In the genomic region with DNA sequence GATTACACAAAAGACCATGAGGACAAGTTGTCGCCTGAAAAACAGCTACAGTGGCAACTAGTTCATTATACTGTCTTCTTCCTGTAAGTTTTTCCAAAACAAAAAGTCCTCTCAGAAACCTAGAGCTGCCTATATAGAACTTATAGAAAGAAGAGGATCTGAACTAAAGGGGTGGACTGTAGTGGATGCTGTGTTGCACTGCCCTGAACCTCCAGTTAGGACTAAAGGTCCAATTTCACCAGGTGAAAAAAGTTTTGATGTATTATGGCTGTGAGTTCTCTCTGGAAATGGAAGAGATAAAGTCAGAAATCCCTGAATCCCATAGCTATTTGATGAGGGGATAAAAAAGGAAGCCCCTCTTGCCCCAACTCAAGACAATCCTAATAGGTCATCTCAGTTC, we compare ENCODE assay signal across 28 cellular contexts. TPM values are rescaled to one million over a fixed set of nuclear protein-coding genes. Genes with fewer than 3 reads are reported as not detected.
"Had no signal": no experiment of that assay in that cellular context is flagged by ENCODE, and none has a peak within 500 bp of the region (broad histone marks: within the 10 kb centered on the region; RNA-seq: fewer than 3 reads in every experiment).

No MANE protein-coding gene starts in this region.

- H3K4me1 ChIP-seq: colonic mucosa, esophagus muscularis mucosa, foreskin keratinocyte, gastrocnemius medialis, gastroesophageal sphincter, heart left ventricle, heart right ventricle had no signal

- H3K27me3 ChIP-seq: colonic mucosa, esophagus muscularis mucosa, esophagus squamous epithelium, foreskin keratinocyte, gastrocnemius medialis, gastroesophageal sphincter, heart left ventricle, heart right ventricle had no signal

- H3K9me3 ChIP-seq: colonic mucosa, gastrocnemius medialis had no signal

- H3K4me3 ChIP-seq: colonic mucosa, coronary artery, dorsolateral prefrontal cortex, esophagus muscularis mucosa, esophagus squamous epithelium, gastrocnemius medialis, gastroesophageal sphincter, heart left ventricle, heart right ventricle had no signal

- DNase-seq: colonic mucosa; cortex of kidney; dermis blood vessel endothelial cell; dorsolateral prefrontal cortex; effector CD4-positive, alpha-beta T cell; effector CD8-positive, alpha-beta T cell; effector memory CD4-positive, alpha-beta T cell; effector memory CD8-positive, alpha-beta T cell; endodermal cell; erythroblast; esophagus squamous epithelium; foreskin fibroblast; foreskin keratinocyte; foreskin melanocyte; gastrocnemius medialis; glutamatergic neuron; head of caudate nucleus; heart left ventricle; heart right ventricle had no signal

- H3K27ac ChIP-seq: colonic mucosa, coronary artery, dorsolateral prefrontal cortex, epithelial cell of prostate, esophagus muscularis mucosa, esophagus squamous epithelium, foreskin keratinocyte, gastrocnemius medialis, gastroesophageal sphincter, heart left ventricle, heart right ventricle had no signal

- FAIRE-seq: colon, endometrium, endothelial cell of umbilical vein, frontal cortex had no signal

- ATAC-seq: effector memory CD8-positive, alpha-beta T cell; esophagus mucosa; foreskin keratinocyte; gastrocnemius medialis; gastroesophageal sphincter; heart left ventricle; heart right ventricle had no signal

- H3K36me3 ChIP-seq: colonic mucosa, esophagus muscularis mucosa, esophagus squamous epithelium, gastrocnemius medialis, gastroesophageal sphincter, heart left ventricle, heart right ventricle had no signal

RNA-seq across cellular contexts. Expression of a gene that starts 56.6 kb away (rescaled TPM):
- total RNA-seq: endothelial cell of umbilical vein had no signal
- polyA plus RNA-seq: endothelial cell of umbilical vein had no signal
